Comparison of ENCODE assay signal across 9 cellular contexts in the genomic region with DNA sequence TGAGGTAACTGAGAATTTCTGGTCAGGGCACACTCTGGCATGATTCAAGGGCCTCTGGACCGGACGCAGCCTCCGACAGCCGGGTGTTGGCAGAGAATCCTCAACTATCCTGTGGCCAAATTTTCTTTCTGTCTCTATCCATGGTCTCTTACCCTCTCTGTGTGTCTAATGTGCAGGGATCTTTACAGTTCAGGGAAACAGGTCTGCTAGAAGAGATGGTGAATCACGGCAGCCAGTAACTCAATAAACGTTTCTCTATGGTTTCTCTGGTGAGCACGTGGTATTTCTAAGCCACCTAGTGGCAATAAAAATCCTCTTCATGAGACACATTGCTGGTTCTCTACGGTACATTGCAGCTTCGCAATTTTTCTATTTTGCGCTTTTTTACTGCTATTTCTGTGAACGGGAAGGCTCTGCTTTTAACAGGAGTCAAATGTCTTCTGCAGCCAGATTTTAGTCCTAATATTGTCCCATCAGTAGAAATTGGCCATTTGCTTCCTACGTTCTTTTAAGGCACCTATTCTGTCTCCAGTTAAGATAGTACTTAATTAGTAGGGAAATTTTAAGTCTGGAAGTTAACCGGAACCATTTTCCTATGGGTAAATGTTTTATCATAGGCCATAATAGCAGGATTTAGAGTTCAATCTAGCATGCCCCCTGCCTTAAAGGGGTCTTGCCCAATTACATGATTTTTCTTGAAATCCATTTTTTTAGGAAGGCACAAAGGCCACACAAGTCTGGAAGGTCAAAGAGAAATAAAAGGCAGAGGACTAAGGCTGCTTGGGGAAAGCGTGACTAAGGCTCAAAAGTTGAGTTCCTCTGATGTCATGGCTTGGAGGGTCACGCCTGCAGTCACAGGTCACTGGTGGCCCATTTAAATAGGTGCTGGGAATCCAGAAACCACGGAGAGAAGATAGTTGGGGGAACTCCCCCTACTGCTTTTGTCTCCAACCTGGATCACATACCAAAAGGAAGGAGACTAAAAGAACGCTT. TPM values are rescaled to one million over a fixed set of nuclear protein-coding genes. Genes with fewer than 3 reads are reported as not detected.
DNase-seq lines count a peak whose midpoint lies in the region; ATAC-seq, FAIRE-seq and TF ChIP-seq lines count a peak whose summit lies in the region.
"Had no signal": no experiment of that assay in that cellular context is flagged by ENCODE, and none has a peak within 500 bp of the region (broad histone marks: within the 10 kb centered on the region; RNA-seq: fewer than 3 reads in every experiment).

No MANE protein-coding gene starts in this region.

- in situ Hi-C loops in HepG2 (cut with HindIII; ENCODE audit: extremely low pct_ligation_motif_present, low pct_unique_long_range_greater_than_20kb): no loop called here

- no peak overlapping the region for H3K9ac ChIP-seq in HepG2 (ENCODE audit: insufficient read depth, low read depth, low read length)

- no peak for TF ChIP-seq POLR2A in HepG2 (IDR thresholded peaks at IDR 0.05; ENCODE audit: insufficient read depth in 1 of 2, low read depth in 2 of 2, low read length in 2 of 2)

- H3K4me2 ChIP-seq in HepG2 (ENCODE audit: low read depth, low read length): peak overlapping the region; percentile 36

- CTCF ChIA-PET in HEK293T (lab: Yijun Ruan, JAX) (interaction anchor here (0.7 kb wide), 1 partner anchor 119 kb away, joined by 4 read pairs; no protein-coding TSS in a partner anchor), HepG2 (lab: Yijun Ruan, JAX; ENCODE audit: low intra/inter-chr PET ratio, low total read pairs) (interaction anchor here (0.6 to 1.8 kb wide), 3 partner anchors 10 to 19 kb away, joined by 3 to 9 read pairs (median 3); no protein-coding TSS in a partner anchor)

- H3K4me3 ChIP-seq in SJCRH30: peak overlapping the region; percentile 4; the same call in 1 of the 2 replicates
- no peak overlapping the region for H3K4me3 ChIP-seq in HepG2 (replicated peaks in 1 of 3; ENCODE audit: insufficient read depth in 1 of 3, low read depth in 2 of 3, low read length in 3 of 3)

- H2AFZ ChIP-seq in HepG2 (ENCODE audit: low read length): no peak overlapping the region

- no peak overlapping the region for H3K27ac Mint-ChIP-seq in stimulated activated naive CD8-positive, alpha-beta T cell treated with anti-CD3 and anti-CD28 coated beads, Interleukin-15, amount 100 ng/mL, for 72 hours

- WGBS in HepG2 (ENCODE audit: low lambda C conversion rate): 32% methylated on average over 17 of the region's 17 CpGs

- no peak overlapping the region for H3K27ac ChIP-seq in SJCRH30
- H3K27ac ChIP-seq in HepG2 (ENCODE audit: extremely low read length, insufficient read depth, low read length): no peak overlapping the region

- peak; percentile 44 for TF ChIP-seq RAD21 in HepG2 (CRISPR knock-in tag; IDR thresholded peaks at IDR 0.05)

- no TSS peak for BruUV-seq in HepG2 (replicated peaks; lab: Mats Ljungman, UMichigan)

- H3K27me3 ChIP-seq in SJCRH30: no peaks in the 10 kb centered on the region
- peaks cover 0 to 3% of the 10 kb centered on the region in 2 experiments; a peak in 1 of 5 replicates for H3K27me3 ChIP-seq in HepG2 (ENCODE audit: control insufficient read depth in 1 of 2, insufficient read depth in 2 of 2, low read length in 2 of 2)

- H3K4me1 ChIP-seq in SJCRH30: no peaks in the 10 kb centered on the region
- peaks cover 32% of the 10 kb centered on the region for H3K4me1 ChIP-seq in HepG2 (ENCODE audit: insufficient read depth, low read length)

- H4K20me1 ChIP-seq in HepG2 (ENCODE audit: insufficient read depth, low read length): no peaks in the 10 kb centered on the region

- POLR2A ChIA-PET in HEK293T (lab: Yijun Ruan, JAX) (interaction anchor here (1.0 kb wide), 1 partner anchor 80 kb away, joined by 4 read pairs; a partner anchor contains a TSS), HepG2 (lab: Yijun Ruan, JAX) (interaction anchor here (1.1 kb wide), 1 partner anchor 10 kb away, joined by 7 read pairs; no protein-coding TSS in a partner anchor)

- peaks cover 14% of the 10 kb centered on the region for H3K4me1 Mint-ChIP-seq in stimulated activated naive CD8-positive, alpha-beta T cell treated with anti-CD3 and anti-CD28 coated beads, Interleukin-15, amount 100 ng/mL, for 72 hours

- TF ChIP-seq EP300 in HepG2 (IDR thresholded peaks at IDR 0.05; ENCODE audit: low read depth in 2 of 2, low read length in 2 of 2) (no peak), HepG2 (CRISPR knock-in tag; IDR thresholded peaks at IDR 0.05; ENCODE audit: borderline replicate concordance) (no peak)

- peak; percentile 84 for FAIRE-seq in HepG2 (lab: Jason Lieb, UNC)
- FAIRE-seq: A204.1 had no signal

- H3K79me2 ChIP-seq in HepG2 (ENCODE audit: insufficient read depth, low read length): no peaks in the 10 kb centered on the region

- peak; percentile 94 for ATAC-seq in HepG2
- peak; percentile 98 for ATAC-seq in stimulated activated naive CD8-positive, alpha-beta T cell treated with anti-CD3 and anti-CD28 coated beads, Interleukin-15, amount 100 ng/mL, for 72 hours
- ATAC-seq in HG03457 (IDR thresholded peaks at IDR 0.05; ENCODE audit: unreplicated experiment): no peak

- H3K9me3 Mint-ChIP-seq in stimulated activated naive CD8-positive, alpha-beta T cell treated with anti-CD3 and anti-CD28 coated beads, Interleukin-15, amount 100 ng/mL, for 72 hours: no peaks in the 10 kb centered on the region

- no peaks in the 10 kb centered on the region for H3K36me3 ChIP-seq in SJCRH30
- H3K36me3 ChIP-seq in HepG2 (replicated peaks in 1 of 2; ENCODE audit: control insufficient read depth in 1 of 2, insufficient read depth in 2 of 2, low read length in 2 of 2): no peaks in the 10 kb centered on the region

- no peak overlapping the region for H3K4me3 Mint-ChIP-seq in stimulated activated naive CD8-positive, alpha-beta T cell treated with anti-CD3 and anti-CD28 coated beads, Interleukin-15, amount 100 ng/mL, for 72 hours

- peak; percentile 81 for TF ChIP-seq CTCF in HepG2 (CRISPR knock-in tag; IDR thresholded peaks at IDR 0.05)

- intact Hi-C loops in HepG2 (cut with micrococcal nuclease; ENCODE audit: unreplicated experiment): no loop called here

- H3K27me3 Mint-ChIP-seq in stimulated activated naive CD8-positive, alpha-beta T cell treated with anti-CD3 and anti-CD28 coated beads, Interleukin-15, amount 100 ng/mL, for 72 hours: no peaks in the 10 kb centered on the region

- H3K9me3 ChIP-seq in SJCRH30 (replicated peaks): no peaks in the 10 kb centered on the region
- H3K9me3 ChIP-seq in HepG2 (ENCODE audit: low read length): no peaks in the 10 kb centered on the region

- DNase-seq in NCI-H1092 treated with DMSO at 0.1 percent for 48 hours (lab: John Stamatoyannopoulos, UW) (peak; percentile 9), NCI-H1092 (lab: John Stamatoyannopoulos, UW) (no peak), HEK293T (ENCODE audit: extremely low spot score) (peak; percentile 53), SJCRH30 (peak; percentile 42 to 79), cerebellum (ENCODE audit: low spot score) (peak; percentile 60), HepG2 (ENCODE audit: low spot score) (peak; percentile 75)
- DNase-seq in stimulated activated naive CD8-positive, alpha-beta T cell treated with anti-CD3 and anti-CD28 coated beads, Interleukin-15, amount 100 ng/mL, for 72 hours: peak; percentile 49 to 53

RNA-seq across cellular contexts. Expression of a gene that starts 31.5 kb away (rescaled TPM):
- total RNA-seq in SJCRH30 (2014; rRNA removed; shearing (Covaris generic)): 51.0 and 51.9 TPM in 2 replicates
- total RNA-seq in cerebellum (7.6 TPM), HepG2 (2016; rRNA removed; fragmentation: Illumina TruSeq; extraction: Trizol) (218 and 244 TPM in 2 replicates)
- 87.1 and 92.9 TPM in 2 replicates for total RNA-seq in HepG2 (2016; cell fraction: cytosol; rRNA removed; fragmentation: Illumina TruSeq; extraction: Trizol; ENCODE audit: low read depth)
- total RNA-seq in HepG2 (2016; cell fraction: insoluble cytoplasmic fraction; rRNA removed; fragmentation: Illumina TruSeq; extraction: Trizol): 223 and 253 TPM in 2 replicates
- total RNA-seq in HepG2 (2016; cell fraction: membrane; rRNA removed; fragmentation: Illumina TruSeq; extraction: Trizol): 152 and 159 TPM in 2 replicates
- total RNA-seq in HepG2 (2016; cell fraction: nucleus; rRNA removed; fragmentation: Illumina TruSeq; extraction: Trizol): 99.3 and 115 TPM in 2 replicates
- 130 and 137 TPM in 2 replicates for polyA plus RNA-seq in HepG2 (2011; rRNA removed)
- 103 and 170 TPM in 2 replicates for polyA plus RNA-seq in HepG2 (2011; cell fraction: cytosol; rRNA removed)
- polyA plus RNA-seq in HepG2 (2011; cell fraction: nucleus; rRNA removed): 80.0 and 88.2 TPM in 2 replicates
- 123 and 130 TPM in 2 replicates for polyA plus RNA-seq in HepG2 (2012)
- 105 and 118 TPM in 2 replicates for polyA plus RNA-seq in HepG2 (2016; cell fraction: cytosol; fragmentation: Illumina TruSeq; extraction: Trizol; ENCODE audit: low read depth)
- 245 and 255 TPM in 2 replicates for polyA plus RNA-seq in HepG2 (2016; cell fraction: insoluble cytoplasmic fraction; fragmentation: Illumina TruSeq; extraction: Trizol; ENCODE audit: low read depth)
- 133 and 135 TPM in 2 replicates for polyA plus RNA-seq in HepG2 (2016; cell fraction: membrane; fragmentation: Illumina TruSeq; extraction: Trizol; ENCODE audit: low read depth)
- 215 and 218 TPM in 2 replicates for polyA plus RNA-seq in HepG2 (2016; cell fraction: nucleus; fragmentation: Illumina TruSeq; extraction: Trizol; ENCODE audit: insufficient read depth, low read depth)
- 1.2 and 248 TPM in 2 replicates for polyA minus RNA-seq in HepG2 (2011; rRNA and poly(A)+ RNA removed; ENCODE audit: low replicate concordance)
- 160 and 171 TPM in 2 replicates for polyA minus RNA-seq in HepG2 (2011; cell fraction: cytosol; rRNA and poly(A)+ RNA removed)
- polyA minus RNA-seq in HepG2 (2011; cell fraction: nucleus; rRNA and poly(A)+ RNA removed): 30.1 and 34.9 TPM in 2 replicates

RNA-seq across cellular contexts. Expression of a gene that starts 35.3 kb away (rescaled TPM):
- total RNA-seq in SJCRH30 (2014; rRNA removed; shearing (Covaris generic)): not detected in 2 replicates
- total RNA-seq in cerebellum (0.27 TPM), HepG2 (2016; rRNA removed; fragmentation: Illumina TruSeq; extraction: Trizol) (not detected in 2 replicates)
- not detected in 2 replicates for total RNA-seq in HepG2 (2016; cell fraction: cytosol; rRNA removed; fragmentation: Illumina TruSeq; extraction: Trizol; ENCODE audit: low read depth)
- total RNA-seq in HepG2 (2016; cell fraction: insoluble cytoplasmic fraction; rRNA removed; fragmentation: Illumina TruSeq; extraction: Trizol): not detected in 2 replicates
- total RNA-seq in HepG2 (2016; cell fraction: membrane; rRNA removed; fragmentation: Illumina TruSeq; extraction: Trizol): not detected in 2 replicates
- not detected in 2 replicates for total RNA-seq in HepG2 (2016; cell fraction: nucleus; rRNA removed; fragmentation: Illumina TruSeq; extraction: Trizol)
- polyA plus RNA-seq in HepG2 (2011; rRNA removed): not detected in 2 replicates
- polyA plus RNA-seq in HepG2 (2011; cell fraction: cytosol; rRNA removed): not detected in 2 replicates
- not detected in 2 replicates for polyA plus RNA-seq in HepG2 (2011; cell fraction: nucleus; rRNA removed)
- not detected in 2 replicates for polyA plus RNA-seq in HepG2 (2012)
- polyA plus RNA-seq in HepG2 (2016; cell fraction: cytosol; fragmentation: Illumina TruSeq; extraction: Trizol; ENCODE audit: low read depth): not detected in 2 replicates
- polyA plus RNA-seq in HepG2 (2016; cell fraction: insoluble cytoplasmic fraction; fragmentation: Illumina TruSeq; extraction: Trizol; ENCODE audit: low read depth): not detected in 2 replicates
- polyA plus RNA-seq in HepG2 (2016; cell fraction: membrane; fragmentation: Illumina TruSeq; extraction: Trizol; ENCODE audit: low read depth): not detected in 2 replicates
- not detected in 2 replicates for polyA plus RNA-seq in HepG2 (2016; cell fraction: nucleus; fragmentation: Illumina TruSeq; extraction: Trizol; ENCODE audit: insufficient read depth, low read depth)
- not detected in 2 replicates for polyA minus RNA-seq in HepG2 (2011; rRNA and poly(A)+ RNA removed; ENCODE audit: low replicate concordance)
- polyA minus RNA-seq in HepG2 (2011; cell fraction: cytosol; rRNA and poly(A)+ RNA removed): not detected in 2 replicates
- polyA minus RNA-seq in HepG2 (2011; cell fraction: nucleus; rRNA and poly(A)+ RNA removed): not detected in 2 replicates

RNA-seq across cellular contexts. Expression of a gene that starts 47.5 kb away (rescaled TPM):
- total RNA-seq in SJCRH30 (2014; rRNA removed; shearing (Covaris generic)): 0.96 and 2.1 TPM in 2 replicates
- 0.36 TPM for total RNA-seq in cerebellum
- 0.22 and 0.38 TPM in 2 replicates for total RNA-seq in HepG2 (2016; rRNA removed; fragmentation: Illumina TruSeq; extraction: Trizol)
- total RNA-seq in HepG2 (2016; cell fraction: cytosol; rRNA removed; fragmentation: Illumina TruSeq; extraction: Trizol; ENCODE audit: low read depth): 0.10 TPM in 1 of 2 replicates, not detected in the other
- total RNA-seq in HepG2 (2016; cell fraction: insoluble cytoplasmic fraction; rRNA removed; fragmentation: Illumina TruSeq; extraction: Trizol): 0.10 and 0.35 TPM in 2 replicates
- total RNA-seq in HepG2 (2016; cell fraction: membrane; rRNA removed; fragmentation: Illumina TruSeq; extraction: Trizol): 0.06 TPM in 1 of 2 replicates, not detected in the other
- 0.28 and 0.34 TPM in 2 replicates for total RNA-seq in HepG2 (2016; cell fraction: nucleus; rRNA removed; fragmentation: Illumina TruSeq; extraction: Trizol)
- polyA plus RNA-seq in HepG2 (2011; rRNA removed): 1.6 and 3.8 TPM in 2 replicates
- 0.94 and 1.1 TPM in 2 replicates for polyA plus RNA-seq in HepG2 (2011; cell fraction: cytosol; rRNA removed)
- polyA plus RNA-seq in HepG2 (2011; cell fraction: nucleus; rRNA removed): 1.1 and 2.5 TPM in 2 replicates
- polyA plus RNA-seq in HepG2 (2012): 2.4 and 2.5 TPM in 2 replicates
- 0.07 and 0.09 TPM in 2 replicates for polyA plus RNA-seq in HepG2 (2016; cell fraction: cytosol; fragmentation: Illumina TruSeq; extraction: Trizol; ENCODE audit: low read depth)
- polyA plus RNA-seq in HepG2 (2016; cell fraction: insoluble cytoplasmic fraction; fragmentation: Illumina TruSeq; extraction: Trizol; ENCODE audit: low read depth): 0.25 and 0.39 TPM in 2 replicates
- polyA plus RNA-seq in HepG2 (2016; cell fraction: membrane; fragmentation: Illumina TruSeq; extraction: Trizol; ENCODE audit: low read depth): 0.13 and 0.23 TPM in 2 replicates
- polyA plus RNA-seq in HepG2 (2016; cell fraction: nucleus; fragmentation: Illumina TruSeq; extraction: Trizol; ENCODE audit: insufficient read depth, low read depth): 0.44 and 1.1 TPM in 2 replicates
- 1.7 and 5.3 TPM in 2 replicates for polyA minus RNA-seq in HepG2 (2011; rRNA and poly(A)+ RNA removed; ENCODE audit: low replicate concordance)
- 0.79 and 1.7 TPM in 2 replicates for polyA minus RNA-seq in HepG2 (2011; cell fraction: cytosol; rRNA and poly(A)+ RNA removed)
- 0.52 and 1.4 TPM in 2 replicates for polyA minus RNA-seq in HepG2 (2011; cell fraction: nucleus; rRNA and poly(A)+ RNA removed)
